Comparison of ENCODE assay signal across 28 cellular contexts in genomic region chr5:149942199-149942598, GRCh38. TPM values are rescaled to one million over a fixed set of nuclear protein-coding genes. Genes with fewer than 3 reads are reported as not detected.
A peak's percentile ranks its signal among the peaks of the same experiment; 100 is the strongest.
DNase-seq lines count a peak whose midpoint lies in the region; ATAC-seq and TF ChIP-seq lines count a peak whose summit lies in the region.
"Had no signal": no experiment of that assay in that cellular context is flagged by ENCODE, and none has a peak within 500 bp of the region (broad histone marks: within the 10 kb centered on the region; RNA-seq: fewer than 3 reads in every experiment).

No MANE protein-coding gene starts in this region.

- H2AFZ ChIP-seq in mammary epithelial cell (ENCODE audit: low read depth, low read length): no peak overlapping the region
- H2AFZ ChIP-seq in hepatocyte: no peak overlapping the region
- no peak overlapping the region for H2AFZ ChIP-seq in GM23248

- H3K4me2 ChIP-seq in mammary epithelial cell (ENCODE audit: insufficient read depth, low read depth, low read length): no peak overlapping the region
- peak overlapping the region; percentile 55 for H3K4me2 ChIP-seq in hepatocyte
- no peak overlapping the region for H3K4me2 ChIP-seq in GM23248 (ENCODE audit: unreplicated experiment)

- H3K9me3 ChIP-seq in mammary epithelial cell (replicated peaks; ENCODE audit: insufficient read depth, low read length): no peaks in the 10 kb centered on the region
- H3K9me3 ChIP-seq in RWPE2 (ENCODE audit: severe bottlenecking): no peaks in the 10 kb centered on the region
- H3K9me3 ChIP-seq in hepatocyte (ENCODE audit: low read depth): no peaks in the 10 kb centered on the region
- no peaks in the 10 kb centered on the region for H3K9me3 ChIP-seq in A673 (ENCODE audit: low read depth, low read length, poor library complexity, severe bottlenecking)
- H3K9me3 ChIP-seq in GM23248 (ENCODE audit: low read depth): no peaks in the 10 kb centered on the region
- H3K9me3 ChIP-seq: left lung, sigmoid colon had no signal

- H3K36me3 ChIP-seq in mammary epithelial cell (ENCODE audit: insufficient read depth, low read length) (no peaks in the 10 kb centered on the region), RWPE2 (ENCODE audit: low read depth) (no peaks in the 10 kb centered on the region), hepatocyte (replicated peaks; ENCODE audit: insufficient read depth, low read depth) (no peaks in the 10 kb centered on the region), A673 (ENCODE audit: insufficient read depth, low read length, poor library complexity, severe bottlenecking) (no peaks in the 10 kb centered on the region), GM23248 (ENCODE audit: low read depth) (no peaks in the 10 kb centered on the region)
- H3K36me3 ChIP-seq: left lung, sigmoid colon had no signal

- no peak overlapping the region for H3K4me3 Mint-ChIP-seq in MCF 10A (ENCODE audit: unreplicated experiment)
- H3K4me3 Mint-ChIP-seq: activated B cell treated with CpG ODN at 0.5 μM for 24 hours; activated naive CD8-positive, alpha-beta T cell treated with anti-CD3 and anti-CD28 coated beads, Interleukin-2, amount 50 U/mL, for 24 hours; CD4-positive, alpha-beta T cell; effector memory CD8-positive, alpha-beta T cell had no signal

- DNase-seq in MCF 10A (ENCODE audit: unreplicated experiment) (no peak), mammary epithelial cell (no peak), RWPE2 (ENCODE audit: low spot score) (no peak), hepatocyte (ENCODE audit: low spot score) (no peak), A673 (ENCODE audit: low spot score) (no peak), NCI-H524 (lab: John Stamatoyannopoulos, UW) (no peak), GM23248 (no peak)
- no peak for DNase-seq in activated CD4-positive, alpha-beta T cell treated with anti-CD3 and anti-CD28 coated beads, Interleukin-2, amount 50 U/mL, for 4 hours
- DNase-seq: activated B cell treated with CpG ODN at 0.5 μM for 24 hours; activated naive CD4-positive, alpha-beta T cell; activated naive CD8-positive, alpha-beta T cell treated with anti-CD3 and anti-CD28 coated beads, Interleukin-2, amount 50 U/mL, for 24 hours; caudate nucleus; CD4-positive, alpha-beta T cell; cortex of kidney; effector memory CD8-positive, alpha-beta T cell; glutamatergic neuron; Kasumi-1; left lung; mesenchymal stem cell; NCI-H1417 treated with DMSO at 0.1 percent for 48 hours; NCI-H2029 treated with DMSO at 0.1 percent for 48 hours; NCI-H526 treated with DMSO at 0.1 percent for 48 hours; SHP77 treated with DMSO at 0.1 percent for 48 hours; sigmoid colon; stimulated activated CD4-positive, alpha-beta T cell treated with anti-CD3 and anti-CD28 coated beads, Interleukin-4, amount 100 ng/mL, for 24 hours; trophoblast cell had no signal

- H4K20me1 ChIP-seq in mammary epithelial cell (ENCODE audit: insufficient read depth, low read length) (no peaks in the 10 kb centered on the region), hepatocyte (ENCODE audit: insufficient read depth, poor library complexity, severe bottlenecking) (no peaks in the 10 kb centered on the region), GM23248 (ENCODE audit: insufficient read depth) (no peaks in the 10 kb centered on the region)

- TF ChIP-seq CTCF in MCF 10A (IDR thresholded peaks at IDR 0.05; ENCODE audit: unreplicated experiment) (no peak), mammary epithelial cell (conservative IDR thresholded peaks at IDR 0.05 in 1 of 2, IDR thresholded peaks at IDR 0.05 in 1 of 2; ENCODE audit: extremely low read depth in 1 of 2, insufficient read depth in 1 of 2, low read depth in 1 of 2, low read length in 2 of 2) (no peak), RWPE2 (IDR thresholded peaks at IDR 0.05; ENCODE audit: poor library complexity, severe bottlenecking) (no peak), hepatocyte (IDR thresholded peaks at IDR 0.05; ENCODE audit: poor library complexity) (no peak), A673 (conservative IDR thresholded peaks at IDR 0.05; ENCODE audit: low read depth, low read length) (no peak)

- H3K9ac ChIP-seq in mammary epithelial cell (ENCODE audit: insufficient read depth, low read length) (no peak overlapping the region), GM23248 (no peak overlapping the region)

- 89% methylated on average over 2 of the region's 2 CpGs for WGBS in mammary epithelial cell (ENCODE audit: low coverage, missing lambda C conversion rate)
- WGBS in hepatocyte (ENCODE audit: low lambda C conversion rate, missing lambda C conversion rate): 93% methylated on average over 2 of the region's 2 CpGs
- 69 to 83% methylated on average over 2 of the region's 2 CpGs for WGBS in GM23248 (ENCODE audit: low coverage in 1 of 2, low lambda C conversion rate in 2 of 2, missing lambda C conversion rate in 2 of 2), 2 experiments

- H3K79me2 ChIP-seq in mammary epithelial cell (ENCODE audit: insufficient read depth, low read length) (no peaks in the 10 kb centered on the region), hepatocyte (no peaks in the 10 kb centered on the region), GM23248 (ENCODE audit: insufficient read depth) (no peaks in the 10 kb centered on the region)

- H3K9me3 Mint-ChIP-seq in MCF 10A (ENCODE audit: unreplicated experiment): no peaks in the 10 kb centered on the region
- H3K9me3 Mint-ChIP-seq: activated B cell treated with CpG ODN at 0.5 μM for 24 hours; activated naive CD8-positive, alpha-beta T cell treated with anti-CD3 and anti-CD28 coated beads, Interleukin-2, amount 50 U/mL, for 24 hours; CD4-positive, alpha-beta T cell; effector memory CD8-positive, alpha-beta T cell had no signal

- peaks cover 42% of the 10 kb centered on the region for H3K4me1 ChIP-seq in mammary epithelial cell (ENCODE audit: insufficient read depth, low read length)
- peaks cover 52% of the 10 kb centered on the region for H3K4me1 ChIP-seq in RWPE2 (ENCODE audit: insufficient read depth, poor library complexity, severe bottlenecking)
- peaks cover 80% of the 10 kb centered on the region for H3K4me1 ChIP-seq in hepatocyte (ENCODE audit: insufficient read depth)
- peaks cover 42% of the 10 kb centered on the region for H3K4me1 ChIP-seq in A673 (ENCODE audit: insufficient read depth, low read length, poor library complexity, severe bottlenecking)
- H3K4me1 ChIP-seq in GM23248 (ENCODE audit: insufficient read depth): peaks cover 28% of the 10 kb centered on the region
- H3K4me1 ChIP-seq: sigmoid colon had no signal

- dilution Hi-C loops in mammary epithelial cell (cut with HindIII; ENCODE audit: low sequenced_read_pairs): loop anchor here (10.0 kb wide), 1 partner anchor 63 kb away; the partner anchor contains the start of genes HMGXB3 and TIGD6

- intact Hi-C loops in MCF 10A (cut with micrococcal nuclease): no loop called here
- intact Hi-C loops in mammary epithelial cell (cut with micrococcal nuclease): no loop called here
- intact Hi-C loops in A673 (cut with micrococcal nuclease; ENCODE audit: unreplicated experiment): no loop called here

- H3K4me1 Mint-ChIP-seq in MCF 10A (ENCODE audit: insufficient read depth, unreplicated experiment): peaks cover 59% of the 10 kb centered on the region
- H3K4me1 Mint-ChIP-seq: activated B cell treated with CpG ODN at 0.5 μM for 24 hours; activated naive CD8-positive, alpha-beta T cell treated with anti-CD3 and anti-CD28 coated beads, Interleukin-2, amount 50 U/mL, for 24 hours had no signal

- POLR2A ChIA-PET in MCF 10A (lab: Yijun Ruan, JAX): interaction anchor here (0.6 kb wide), 1 partner anchor 56 kb away, joined by 4 read pairs; no protein-coding TSS in a partner anchor
- POLR2A ChIA-PET in A673 (lab: Charles Lee; ENCODE audit: low non-redundant PET): no interaction called here

- in situ Hi-C loops in mammary epithelial cell (cut with MboI; ENCODE audit: low sequenced_read_pairs in 2 of 2): no loop called here
- in situ Hi-C loops in GM23248 (cut with MboI): no loop called here

- no peaks in the 10 kb centered on the region for H3K27me3 Mint-ChIP-seq in MCF 10A (ENCODE audit: insufficient read depth, unreplicated experiment)
- H3K27me3 Mint-ChIP-seq: CD4-positive, alpha-beta T cell had no signal

- H3K27ac ChIP-seq in mammary epithelial cell (ENCODE audit: insufficient read depth, low read depth, low read length): no peak overlapping the region
- H3K27ac ChIP-seq in RWPE2 (ENCODE audit: poor library complexity, severe bottlenecking): peak overlapping the region; percentile 99
- peak overlapping the region; percentile 95 for H3K27ac ChIP-seq in hepatocyte
- no peak overlapping the region for H3K27ac ChIP-seq in A673 (ENCODE audit: low read depth, low read length, poor library complexity, severe bottlenecking)
- no peak overlapping the region for H3K27ac ChIP-seq in GM23248
- H3K27ac ChIP-seq: left lung, sigmoid colon had no signal

- peaks cover 31% of the 10 kb centered on the region for H3F3A ChIP-seq in GM23248 (ENCODE audit: insufficient read depth)

- peak overlapping the region; percentile 98 for H3K27ac Mint-ChIP-seq in MCF 10A (ENCODE audit: low read depth, unreplicated experiment)
- H3K27ac Mint-ChIP-seq: activated B cell treated with CpG ODN at 0.5 μM for 24 hours; activated naive CD8-positive, alpha-beta T cell treated with anti-CD3 and anti-CD28 coated beads, Interleukin-2, amount 50 U/mL, for 24 hours; CD4-positive, alpha-beta T cell; effector memory CD8-positive, alpha-beta T cell had no signal

- no peaks in the 10 kb centered on the region for H3K27me3 ChIP-seq in mammary epithelial cell (ENCODE audit: insufficient read depth, low read length)
- H3K27me3 ChIP-seq in RWPE2 (ENCODE audit: insufficient read depth, poor library complexity, severe bottlenecking): no peaks in the 10 kb centered on the region
- H3K27me3 ChIP-seq in hepatocyte: no peaks in the 10 kb centered on the region
- no peaks in the 10 kb centered on the region for H3K27me3 ChIP-seq in A673 (replicated peaks; ENCODE audit: insufficient read depth, low read depth, low read length, poor library complexity)
- no peaks in the 10 kb centered on the region for H3K27me3 ChIP-seq in GM23248 (replicated peaks; ENCODE audit: insufficient read depth)
- H3K27me3 ChIP-seq: left lung, sigmoid colon had no signal

- peaks cover 8% of the 10 kb centered on the region for H3K36me3 Mint-ChIP-seq in MCF 10A (ENCODE audit: insufficient read depth, unreplicated experiment)

- ATAC-seq in RWPE2 (ENCODE audit: low read depth): no peak
- ATAC-seq: activated naive CD8-positive, alpha-beta T cell treated with anti-CD3 and anti-CD28 coated beads, Interleukin-2, amount 50 U/mL, for 24 hours; effector memory CD8-positive, alpha-beta T cell; left lung had no signal

- no peak overlapping the region for H3K4me3 ChIP-seq in mammary epithelial cell (replicated peaks in 1 of 3; ENCODE audit: insufficient read depth in 1 of 3, low read depth in 2 of 3, low read length in 3 of 3)
- no peak overlapping the region for H3K4me3 ChIP-seq in RWPE2 (ENCODE audit: severe bottlenecking)
- H3K4me3 ChIP-seq in hepatocyte: no peak overlapping the region
- no peak overlapping the region for H3K4me3 ChIP-seq in A673 (ENCODE audit: low read depth, low read length, poor library complexity, severe bottlenecking)
- no peak overlapping the region for H3K4me3 ChIP-seq in GM23248
- H3K4me3 ChIP-seq: left lung, sigmoid colon had no signal

- no TSS peak for BruUV-seq in MCF 10A (replicated peaks; lab: Mats Ljungman, UMichigan)
- no TSS peak for BruUV-seq in mammary epithelial cell (replicated peaks; lab: Mats Ljungman, UMichigan)
- BruUV-seq in A673 (replicated peaks; lab: Mats Ljungman, UMichigan): no TSS peak

- CTCF ChIA-PET in MCF 10A (lab: Yijun Ruan, JAX) (interaction anchor here (0.6 to 0.7 kb wide), 3 partner anchors 11 to 41 kb away, joined by 3 to 5 read pairs (median 3); no protein-coding TSS in a partner anchor), mammary epithelial cell (lab: Charles Lee; ENCODE audit: low non-redundant PET) (no interaction called here), A673 (lab: Charles Lee) (no interaction called here)

- H3K9me2 ChIP-seq in hepatocyte (replicated peaks; ENCODE audit: insufficient read depth): no peaks in the 10 kb centered on the region
- H3K9me2 ChIP-seq in GM23248 (ENCODE audit: insufficient read depth): no peaks in the 10 kb centered on the region

RNA-seq across cellular contexts. Expression of gene PDE6A, which starts 2.4 kb away (rescaled TPM):
- total RNA-seq in MCF 10A (2022) (0.22 and 0.42 TPM in 2 replicates), mammary epithelial cell (under 1 TPM; 0.07 to 0.17 TPM), hepatocyte (3.6 and 4.6 TPM in 2 replicates), A673 (2021) (0.39 and 0.49 TPM in 2 replicates)
- polyA plus RNA-seq in mammary epithelial cell (0.06 TPM), hepatocyte (3.7 and 3.9 TPM in 2 replicates), GM23248 (2016; fragmentation: Nextera tagmentation; extraction: Ambion mirVana) (not detected in 2 replicates)
- polyA minus RNA-seq in mammary epithelial cell: not detected
- not detected in 2 replicates for total RNA-seq in GM23248 (2014; rRNA removed; shearing (Covaris generic))
- total RNA-seq: activated B cell treated with CpG ODN at 0.5 μM for 24 hours; CD4-positive, alpha-beta T cell; Daoy; left lung; posterior vena cava; sigmoid colon had no signal

RNA-seq across cellular contexts. Expression of gene SLC26A2, which starts 18.4 kb away (rescaled TPM):
- total RNA-seq in MCF 10A (2022) (44.1 and 56.2 TPM in 2 replicates), mammary epithelial cell (10 to 100 TPM; 18.1 to 63.2 TPM), hepatocyte (160 TPM in 2 replicates), A673 (2021) (83.0 and 96.6 TPM in 2 replicates)
- polyA plus RNA-seq in mammary epithelial cell (12.8 TPM), hepatocyte (33.7 and 45.7 TPM in 2 replicates), GM23248 (2016; fragmentation: Nextera tagmentation; extraction: Ambion mirVana) (5.2 and 6.2 TPM in 2 replicates)
- 39.1 TPM for polyA minus RNA-seq in mammary epithelial cell
- total RNA-seq in GM23248 (2014; rRNA removed; shearing (Covaris generic)): 11.1 and 11.4 TPM in 2 replicates

RNA-seq across cellular contexts. Expression of gene TIGD6, which starts 58.3 kb away (rescaled TPM):
- 9.0 and 10.6 TPM in 2 replicates for total RNA-seq in MCF 10A (2022)
- 1 to 10 TPM; 5.8 to 6.0 TPM for total RNA-seq in mammary epithelial cell
- polyA plus RNA-seq in mammary epithelial cell: 4.1 TPM
- polyA minus RNA-seq in mammary epithelial cell: 5.5 TPM
- total RNA-seq in hepatocyte: 4.6 and 5.0 TPM in 2 replicates
- 4.5 and 4.6 TPM in 2 replicates for polyA plus RNA-seq in hepatocyte
- 7.3 and 7.5 TPM in 2 replicates for total RNA-seq in A673 (2021)
- total RNA-seq in GM23248 (2014; rRNA removed; shearing (Covaris generic)): 4.8 and 5.3 TPM in 2 replicates
- 4.5 and 4.6 TPM in 2 replicates for polyA plus RNA-seq in GM23248 (2016; fragmentation: Nextera tagmentation; extraction: Ambion mirVana)

RNA-seq across cellular contexts. Expression of gene HMGXB3, which starts 58.3 kb away (rescaled TPM):
- total RNA-seq in MCF 10A (2022): 66.8 and 67.8 TPM in 2 replicates
- 10 to 100 TPM; 46.7 to 60.0 TPM for total RNA-seq in mammary epithelial cell
- 35.5 TPM for polyA plus RNA-seq in mammary epithelial cell
- 88.9 TPM for polyA minus RNA-seq in mammary epithelial cell
- total RNA-seq in hepatocyte: 32.8 and 47.5 TPM in 2 replicates
- polyA plus RNA-seq in hepatocyte: 23.4 and 24.6 TPM in 2 replicates
- total RNA-seq in A673 (2021): 52.6 and 55.6 TPM in 2 replicates
- total RNA-seq in GM23248 (2014; rRNA removed; shearing (Covaris generic)): 32.1 and 46.5 TPM in 2 replicates
- 11.9 and 13.6 TPM in 2 replicates for polyA plus RNA-seq in GM23248 (2016; fragmentation: Nextera tagmentation; extraction: Ambion mirVana)

Comparison
In these comparisons a context has a peak if more than half of its experiments do, and no peak if none do; other contexts are left out.
1. H3K27ac ChIP-seq: peak in RWPE2 (single experiment) and hepatocyte (single experiment); none in mammary epithelial cell (single experiment), A673 (single experiment) and GM23248 (single experiment).